In genomic region chr9:6239048-6239461, GRCh38 we compare ENCODE assay signal across 23 cellular contexts. TPM values are rescaled to one million over a fixed set of nuclear protein-coding genes. Genes with fewer than 3 reads are reported as not detected.
A peak's percentile ranks its signal among the peaks of the same experiment; 100 is the strongest.
DNase-seq lines count a peak whose midpoint lies in the region; ATAC-seq, FAIRE-seq and TF ChIP-seq lines count a peak whose summit lies in the region.
"Had no signal": no experiment of that assay in that cellular context is flagged by ENCODE, and none has a peak within 500 bp of the region (broad histone marks: within the 10 kb centered on the region; RNA-seq: fewer than 3 reads in every experiment).

No MANE protein-coding gene starts in this region.

- no peak overlapping the region for H2AFZ ChIP-seq in HepG2 (ENCODE audit: low read length)

- peak overlapping the region; percentile 25 for H3K4me2 ChIP-seq in HepG2 (ENCODE audit: low read depth, low read length)
- H3K4me2 ChIP-seq: A549, SK-N-SH had no signal

- FAIRE-seq in HepG2 (lab: Jason Lieb, UNC): peak; percentile 90
- FAIRE-seq: A549 had no signal

- TF ChIP-seq EP300 in HepG2 (IDR thresholded peaks at IDR 0.05; ENCODE audit: low read depth in 2 of 2, low read length in 2 of 2) (peak in 1 of 2 experiments; percentile 41; a peak in 1 of 4 replicates), HepG2 (CRISPR knock-in tag; IDR thresholded peaks at IDR 0.05; ENCODE audit: borderline replicate concordance) (peak; percentile 39; the same call in 1 of the 2 replicates)

- peaks cover 0 to 2% of the 10 kb centered on the region in 2 experiments; a peak in 2 of 5 replicates for H3K27me3 ChIP-seq in HepG2 (ENCODE audit: control insufficient read depth in 1 of 2, insufficient read depth in 2 of 2, low read length in 2 of 2)
- H3K27me3 ChIP-seq: BLaER1 treated with 17β-estradiol and CSF1 and Interleukin-3, amounts not matched to agents 10 nM and 100 nM; Peyer's patch; sigmoid colon; upper lobe of right lung had no signal

- no peaks in the 10 kb centered on the region for H3K9me3 ChIP-seq in HepG2 (ENCODE audit: low read length)
- H3K9me3 ChIP-seq: A549, Peyer's patch, sigmoid colon, SK-N-SH, upper lobe of right lung had no signal

- no TSS peak for BruUV-seq in HepG2 (replicated peaks; lab: Mats Ljungman, UMichigan)

- peaks cover 41% of the 10 kb centered on the region for H3K4me1 ChIP-seq in HepG2 (ENCODE audit: insufficient read depth, low read length)

- WGBS in HepG2 (ENCODE audit: low lambda C conversion rate): 19% methylated on average over 5 of the region's 5 CpGs

- DNase-seq in Right ventricle myocardium inferior (ENCODE audit: missing footprints) (no peak), cardiac septum (ENCODE audit: low spot score) (no peak), cardiac fibroblast (ENCODE audit: low read depth in 2 of 2) (peak; percentile 23 to 46), HepG2 (ENCODE audit: low spot score) (peak; percentile 94), type B pancreatic cell (ENCODE audit: extremely low spot score, unreplicated experiment) (no peak), G401 (ENCODE audit: low spot score) (no peak), middle frontal gyrus (ENCODE audit: extremely low spot score, low spot score) (no peak)
- DNase-seq in stimulated activated naive CD4-positive, alpha-beta T cell treated with Interleukin-2 at 50 U/mL for 16 hours (lab: John Stamatoyannopoulos, UW): no peak
- DNase-seq: activated gamma-delta T cell treated with Interleukin-2 at 50 U/mL for 16 hours; amygdala; effector memory CD8-positive, alpha-beta T cell; NCI-H1417 treated with DMSO at 0.1 percent for 48 hours; Peyer's patch; sigmoid colon; SK-N-SH; stimulated activated CD4-positive, alpha-beta T cell treated with anti-CD3 and anti-CD28 coated beads, Interleukin-1b, Interleukin-23, amount 100 ng/mL, for 48 hours; T1000; upper lobe of right lung had no signal

- no peaks in the 10 kb centered on the region for H4K20me1 ChIP-seq in HepG2 (ENCODE audit: insufficient read depth, low read length)
- H4K20me1 ChIP-seq: BLaER1 treated with 17β-estradiol and CSF1 and Interleukin-3, amounts not matched to agents 10 nM and 100 nM had no signal

- peak; percentile 23 for ATAC-seq in Right ventricle myocardium inferior
- ATAC-seq in HepG2: peak; percentile 93
- ATAC-seq: A549; effector memory CD8-positive, alpha-beta T cell; upper lobe of right lung had no signal

- no peak overlapping the region for H3K4me3 ChIP-seq in cardiac fibroblast (replicated peaks in 1 of 2; ENCODE audit: low read depth in 2 of 2, low read length in 2 of 2)
- H3K4me3 ChIP-seq in HepG2 (replicated peaks in 1 of 3; ENCODE audit: insufficient read depth in 1 of 3, low read depth in 2 of 3, low read length in 3 of 3): no peak overlapping the region
- H3K4me3 ChIP-seq: A549; BLaER1 treated with 17β-estradiol and CSF1 and Interleukin-3, amounts not matched to agents 10 nM and 100 nM; Peyer's patch; sigmoid colon; upper lobe of right lung had no signal

- CTCF ChIA-PET in HepG2 (lab: Yijun Ruan, JAX; ENCODE audit: low intra/inter-chr PET ratio, low total read pairs): no interaction called here

- H3K4me3 Mint-ChIP-seq in type B pancreatic cell: peak overlapping the region; percentile 13
- H3K4me3 Mint-ChIP-seq: effector memory CD8-positive, alpha-beta T cell; stimulated activated naive CD8-positive, alpha-beta T cell treated with anti-CD3 and anti-CD28 coated beads, Interleukin-15, Interleukin-2, amounts not matched to agents 100 ng/mL and 50 ng/mL, for 24 hours had no signal

- H3K36me3 Mint-ChIP-seq in type B pancreatic cell: peaks cover 3% of the 10 kb centered on the region

- no peaks in the 10 kb centered on the region for H3K27me3 Mint-ChIP-seq in type B pancreatic cell

- peak overlapping the region; percentile 53 for H3K9ac ChIP-seq in HepG2 (ENCODE audit: insufficient read depth, low read depth, low read length)
- H3K9ac ChIP-seq: BLaER1 treated with 17β-estradiol and CSF1 and Interleukin-3, amounts not matched to agents 10 nM and 100 nM; SK-N-SH had no signal

- peak overlapping the region; percentile 80 for H3K27ac ChIP-seq in HepG2 (ENCODE audit: extremely low read length, insufficient read depth, low read length)
- H3K27ac ChIP-seq: Peyer's patch, sigmoid colon, upper lobe of right lung had no signal

- H3K79me2 ChIP-seq in HepG2 (ENCODE audit: insufficient read depth, low read length): no peaks in the 10 kb centered on the region

- POLR2A ChIA-PET in HepG2 (lab: Yijun Ruan, JAX): interaction anchor here (0.7 to 1.5 kb wide), 3 partner anchors 33 to 174 kb away, joined by 3 to 5 read pairs (median 3); partner anchors contain the start of gene UHRF2

- TF ChIP-seq POLR2A in HepG2 (IDR thresholded peaks at IDR 0.05; ENCODE audit: insufficient read depth in 1 of 2, low read depth in 2 of 2, low read length in 2 of 2): no peak; a peak in 1 of 4 replicates

- no peak for TF ChIP-seq CTCF in cardiac fibroblast (IDR thresholded peaks at IDR 0.05; ENCODE audit: low read depth, low read length)
- no peak for TF ChIP-seq CTCF in HepG2 (CRISPR knock-in tag; IDR thresholded peaks at IDR 0.05)
- TF ChIP-seq CTCF in type B pancreatic cell (conservative IDR thresholded peaks at IDR 0.05): no peak

- no peaks in the 10 kb centered on the region for H3K36me3 ChIP-seq in HepG2 (replicated peaks in 1 of 2; ENCODE audit: control insufficient read depth in 1 of 2, insufficient read depth in 2 of 2, low read length in 2 of 2)
- H3K36me3 ChIP-seq: BLaER1 treated with 17β-estradiol and CSF1 and Interleukin-3, amounts not matched to agents 10 nM and 100 nM; Peyer's patch; upper lobe of right lung had no signal

- peaks cover 12% of the 10 kb centered on the region for H3K9me3 Mint-ChIP-seq in type B pancreatic cell
- H3K9me3 Mint-ChIP-seq: effector memory CD8-positive, alpha-beta T cell; stimulated activated naive CD8-positive, alpha-beta T cell treated with anti-CD3 and anti-CD28 coated beads, Interleukin-15, Interleukin-2, amounts not matched to agents 100 ng/mL and 50 ng/mL, for 24 hours had no signal

- intact Hi-C loops in Right ventricle myocardium inferior (cut with DNase I): no loop called here
- intact Hi-C loops in cardiac septum (cut with DNase I): no loop called here
- intact Hi-C loops in HepG2 (cut with micrococcal nuclease; ENCODE audit: unreplicated experiment): no loop called here

- in situ Hi-C loops in HepG2 (cut with HindIII; ENCODE audit: extremely low pct_ligation_motif_present, low pct_unique_long_range_greater_than_20kb) (no loop called here), G401 (cut with HindIII; ENCODE audit: low sequenced_read_pairs) (no loop called here)

- H3K27ac Mint-ChIP-seq in type B pancreatic cell: peak overlapping the region; percentile 92
- H3K27ac Mint-ChIP-seq: effector memory CD8-positive, alpha-beta T cell; stimulated activated naive CD8-positive, alpha-beta T cell treated with anti-CD3 and anti-CD28 coated beads, Interleukin-15, Interleukin-2, amounts not matched to agents 100 ng/mL and 50 ng/mL, for 24 hours had no signal

- no peak for TF ChIP-seq RAD21 in HepG2 (CRISPR knock-in tag; IDR thresholded peaks at IDR 0.05)

- peaks cover 11% of the 10 kb centered on the region for H3K4me1 Mint-ChIP-seq in type B pancreatic cell (ENCODE audit: unreplicated experiment)

RNA-seq across cellular contexts. Expression of gene IL33, which starts 23.4 kb away (rescaled TPM):
- 29.6 TPM for total RNA-seq in Right ventricle myocardium inferior
- total RNA-seq in cardiac septum: 18.6 TPM
- not detected in 2 replicates for total RNA-seq in HepG2 (2016; rRNA removed; fragmentation: Illumina TruSeq; extraction: Trizol)
- not detected in 2 replicates for total RNA-seq in HepG2 (2016; cell fraction: cytosol; rRNA removed; fragmentation: Illumina TruSeq; extraction: Trizol; ENCODE audit: low read depth)
- not detected in 2 replicates for total RNA-seq in HepG2 (2016; cell fraction: insoluble cytoplasmic fraction; rRNA removed; fragmentation: Illumina TruSeq; extraction: Trizol)
- total RNA-seq in HepG2 (2016; cell fraction: membrane; rRNA removed; fragmentation: Illumina TruSeq; extraction: Trizol): not detected in 2 replicates
- not detected in 2 replicates for total RNA-seq in HepG2 (2016; cell fraction: nucleus; rRNA removed; fragmentation: Illumina TruSeq; extraction: Trizol)
- 0.03 and 0.05 TPM in 2 replicates for polyA plus RNA-seq in HepG2 (2011; rRNA removed)
- polyA plus RNA-seq in HepG2 (2011; cell fraction: cytosol; rRNA removed): 0.03 TPM in 1 of 2 replicates, not detected in the other
- not detected in 2 replicates for polyA plus RNA-seq in HepG2 (2011; cell fraction: nucleus; rRNA removed)
- not detected in 2 replicates for polyA plus RNA-seq in HepG2 (2012)
- not detected in 2 replicates for polyA plus RNA-seq in HepG2 (2016; cell fraction: cytosol; fragmentation: Illumina TruSeq; extraction: Trizol; ENCODE audit: low read depth)
- polyA plus RNA-seq in HepG2 (2016; cell fraction: insoluble cytoplasmic fraction; fragmentation: Illumina TruSeq; extraction: Trizol; ENCODE audit: low read depth): not detected in 2 replicates
- not detected in 2 replicates for polyA plus RNA-seq in HepG2 (2016; cell fraction: membrane; fragmentation: Illumina TruSeq; extraction: Trizol; ENCODE audit: low read depth)
- polyA plus RNA-seq in HepG2 (2016; cell fraction: nucleus; fragmentation: Illumina TruSeq; extraction: Trizol; ENCODE audit: insufficient read depth, low read depth): not detected in 2 replicates
- 0.26 TPM in 1 of 2 replicates, not detected in the other for polyA minus RNA-seq in HepG2 (2011; rRNA and poly(A)+ RNA removed; ENCODE audit: low replicate concordance)
- not detected in 2 replicates for polyA minus RNA-seq in HepG2 (2011; cell fraction: cytosol; rRNA and poly(A)+ RNA removed)
- 0.13 TPM in 1 of 2 replicates, not detected in the other for polyA minus RNA-seq in HepG2 (2011; cell fraction: nucleus; rRNA and poly(A)+ RNA removed)
- total RNA-seq in type B pancreatic cell (ENCODE audit: low replicate concordance): 0.67 and 13.3 TPM in 2 replicates
- not detected in 2 replicates for total RNA-seq in G401 (2014; rRNA removed; shearing (Covaris generic))
- total RNA-seq: chondrocyte, H4 had no signal
- polyA plus RNA-seq: SK-N-SH had no signal

Comparison
In these comparisons a context has a peak if more than half of its experiments do, and no peak if none do; other contexts are left out.
1. DNase-seq: peak in cardiac fibroblast (2 of 2) and HepG2 (single experiment); none in Right ventricle myocardium inferior (single experiment), cardiac septum (single experiment), type B pancreatic cell (single experiment), G401 (single experiment), stimulated activated naive CD4-positive, alpha-beta T cell treated with Interleukin-2 at 50 U/mL for 16 hours (single experiment) and middle frontal gyrus (single experiment).